In the genomic region with DNA sequence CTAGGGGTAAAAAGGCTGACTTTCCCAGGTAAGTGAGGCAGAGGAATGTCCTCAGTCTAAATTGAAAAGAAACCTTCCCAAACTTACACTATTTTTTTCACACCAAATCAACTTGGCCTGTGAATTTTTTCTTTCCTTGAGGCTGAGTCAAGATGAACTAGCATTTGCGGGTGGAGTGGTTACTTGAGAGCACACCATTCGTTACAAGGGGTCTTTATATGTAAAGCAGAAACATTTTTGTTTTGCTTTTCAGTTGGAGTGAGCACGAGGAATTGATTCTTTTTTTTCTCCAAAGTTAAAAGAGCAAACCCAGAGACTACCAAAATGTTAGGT, we compare ENCODE assay signal across 8 cellular contexts. TPM values are rescaled to one million over a fixed set of nuclear protein-coding genes. Genes with fewer than 3 reads are reported as not detected.
DNase-seq lines count a peak whose midpoint lies in the region; ATAC-seq, FAIRE-seq and TF ChIP-seq lines count a peak whose summit lies in the region.

No MANE protein-coding gene starts in this region.

- peak overlapping the region; percentile 6 for H3K4me3 ChIP-seq in AG09309 (ENCODE audit: control insufficient read depth, low read depth, low read length)
- peak overlapping the region; percentile 43; the same call in 1 of the 2 replicates for H3K4me3 ChIP-seq in PC-9
- no peak overlapping the region for H3K4me3 ChIP-seq in esophagus (ENCODE audit: low read depth in 1 of 2, low read length in 2 of 2)
- peak overlapping the region; percentile 33 for H3K4me3 ChIP-seq in parathyroid adenoma (ENCODE audit: low read depth, low read length)

- ATAC-seq in HG03439 (IDR thresholded peaks at IDR 0.05; ENCODE audit: unreplicated experiment), result no peak

- H3K36me3 ChIP-seq in PC-9 (ENCODE audit: low read depth), result peaks cover 44% of the 10 kb centered on the region
- H3K36me3 ChIP-seq in esophagus (ENCODE audit: control insufficient read depth in 2 of 2, insufficient read depth in 2 of 2, low read length in 1 of 2), result no peaks in the 10 kb centered on the region
- H3K36me3 ChIP-seq in parathyroid adenoma (ENCODE audit: control insufficient read depth, insufficient read depth, low read length), result no peaks in the 10 kb centered on the region

- H2AFZ ChIP-seq in PC-9 (no peak overlapping the region), parathyroid adenoma (peak overlapping the region; percentile 62)

- BruUV-seq in PC-9 (replicated peaks; lab: Mats Ljungman, UMichigan), result TSS peak; percentile 64

- H3K27me3 ChIP-seq in PC-9 (ENCODE audit: insufficient read depth, low read depth), result no peaks in the 10 kb centered on the region
- H3K27me3 ChIP-seq in esophagus (ENCODE audit: control insufficient read depth in 1 of 2, insufficient read depth in 2 of 2, low read length in 2 of 2), result no peaks in the 10 kb centered on the region
- no peaks in the 10 kb centered on the region for H3K27me3 ChIP-seq in parathyroid adenoma (ENCODE audit: control insufficient read depth, insufficient read depth, low read length)

- peaks cover 98% of the 10 kb centered on the region for H3K4me1 ChIP-seq in PC-9 (replicated peaks; ENCODE audit: insufficient read depth)
- peaks cover 0 to 2% of the 10 kb centered on the region in 2 donors for H3K4me1 ChIP-seq in esophagus (ENCODE audit: control insufficient read depth in 2 of 2, insufficient read depth in 2 of 2, low read length in 1 of 2)
- peaks cover 19% of the 10 kb centered on the region for H3K4me1 ChIP-seq in parathyroid adenoma

- no peak overlapping the region for H3K9ac ChIP-seq in parathyroid adenoma

- POLR2A ChIA-PET in PC-9 (lab: Charles Lee; ENCODE audit: unreplicated experiment), result interaction anchor here (0.5 to 1.4 kb wide), 14 partner anchors 27 to 513 kb away, joined by 3 to 23 read pairs (median 4); partner anchors contain the start of genes JRKL, MAML2 and MTMR2

- H4K20me1 ChIP-seq in PC-9 (ENCODE audit: insufficient read depth), result no peaks in the 10 kb centered on the region

- DNase-seq in AG09309 (ENCODE audit: low read depth) (no peak), PC-9 (peak in 1 of 2 experiments; percentile 40), ACHN (no peak), urothelium cell line (ENCODE audit: low spot score) (no peak), NCI-H526 (lab: John Stamatoyannopoulos, UW) (no peak)

- H3K4me2 ChIP-seq in PC-9 (peak overlapping the region; percentile 81), parathyroid adenoma (ENCODE audit: low read length) (peak overlapping the region; percentile 66)

- H3K9me2 ChIP-seq in PC-9 (ENCODE audit: insufficient read depth), result no peaks in the 10 kb centered on the region

- TF ChIP-seq CTCF in AG09309 (IDR thresholded peaks at IDR 0.05; ENCODE audit: control insufficient read depth, insufficient read depth, low read depth, low read length, missing control alignments) (no peak), PC-9 (conservative IDR thresholded peaks at IDR 0.05) (no peak), parathyroid adenoma (IDR thresholded peaks at IDR 0.05) (no peak)

- intact Hi-C loops in PC-9 (cut with micrococcal nuclease; ENCODE audit: unreplicated experiment), result loop anchor here (2.0 to 5.0 kb wide), 5 partner anchors 18 to 269 kb away; no protein-coding TSS in a partner anchor

- 13 to 18% methylated on average over 3 of the region's 3 CpGs for WGBS in esophagus, 2 donors

- CTCF ChIA-PET in PC-9 (lab: Charles Lee), result interaction anchor here (0.6 to 1.1 kb wide), 2 partner anchors 29 to 43 kb away, joined by 3 read pairs; no protein-coding TSS in a partner anchor

- peaks cover 13% of the 10 kb centered on the region for H3K9me3 ChIP-seq in PC-9 (ENCODE audit: insufficient read depth, low read depth)
- no peaks in the 10 kb centered on the region for H3K9me3 ChIP-seq in esophagus (ENCODE audit: control insufficient read depth in 2 of 2, insufficient read depth in 1 of 2, low read depth in 1 of 2, low read length in 1 of 2)
- H3K9me3 ChIP-seq in parathyroid adenoma (ENCODE audit: control insufficient read depth, low read length), result no peaks in the 10 kb centered on the region

- H3F3A ChIP-seq in PC-9 (ENCODE audit: insufficient read depth, low read depth), result peaks cover 73% of the 10 kb centered on the region

- in situ Hi-C loops in ACHN (cut with HindIII; ENCODE audit: low pct_ligation_motif_present, low pct_unique_long_range_greater_than_20kb, low sequenced_read_pairs), result no loop called here

- H3K79me2 ChIP-seq in PC-9 (ENCODE audit: low read depth), result peaks cover 96% of the 10 kb centered on the region
- peaks cover 9% of the 10 kb centered on the region for H3K79me2 ChIP-seq in parathyroid adenoma

- H3K27ac ChIP-seq in PC-9 (peak overlapping the region; percentile 96), esophagus (ENCODE audit: low read depth in 2 of 2, low read length in 1 of 2) (peak overlapping the region; percentile 48 to 85), parathyroid adenoma (peak overlapping the region; percentile 92)

- no peak for FAIRE-seq in urothelium cell line (lab: Jason Lieb, UNC)

RNA-seq across cellular contexts. Expression of gene MAML2, which starts 36.4 kb away (rescaled TPM):
- total RNA-seq in PC-9 (2021), result 17.7 and 28.3 TPM in 2 replicates
- polyA plus RNA-seq in esophagus, result 1 to 10 TPM; 1.9 to 2.0 TPM

Comparison
In these comparisons a context has a peak if more than half of its experiments do, and no peak if none do; other contexts are left out.
1. H3K4me3 ChIP-seq: peak in AG09309 (single experiment), PC-9 (single experiment) and parathyroid adenoma (single experiment); none in esophagus (0 of 2).
2. Peak in every context shown above with its lines, with median percentiles within 50 percentile points of each other: H3K27ac ChIP-seq.